13 cellular contexts compared by ENCODE assay signal in the genomic region with DNA sequence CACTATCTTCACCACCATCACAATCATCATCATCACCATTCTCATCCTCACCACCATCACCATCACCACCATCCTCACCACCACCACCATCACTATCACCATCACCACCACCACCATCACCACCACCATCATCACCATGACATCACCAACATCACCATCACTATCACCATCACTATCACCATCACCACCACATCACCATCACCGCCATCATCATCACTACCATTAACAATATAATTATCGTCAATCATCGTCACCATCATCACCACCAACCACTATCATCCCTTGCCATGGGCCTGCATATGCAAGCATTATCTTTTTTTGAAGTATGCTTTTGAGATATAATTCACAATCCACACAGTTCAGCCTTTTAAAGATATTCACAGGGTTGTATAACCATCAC. TPM values are rescaled to one million over a fixed set of nuclear protein-coding genes. Genes with fewer than 3 reads are reported as not detected.
"Had no signal": no experiment of that assay in that cellular context is flagged by ENCODE, and none has a peak within 500 bp of the region (broad histone marks: within the 10 kb centered on the region; RNA-seq: fewer than 3 reads in every experiment).

No MANE protein-coding gene starts in this region.

- DNase-seq: activated CD4-positive, alpha-beta T cell treated with anti-CD3 and anti-CD28 coated beads, Interleukin-2, amount 10 ng/mL, durations not matched to agents 7 days and 5 days; activated naive CD4-positive, alpha-beta T cell treated with anti-CD3 and anti-CD28 coated beads, Interleukin-2, amount 10 ng/mL, durations not matched to agents 7 days and 5 days; dorsolateral prefrontal cortex; islet precursor cell; stimulated activated CD4-positive, alpha-beta T cell treated with anti-CD3 and anti-CD28 coated beads, Interleukin-15, amount 100 ng/mL, for 24 hours; stimulated activated CD4-positive, alpha-beta T cell treated with anti-CD3 and anti-CD28 coated beads, Interleukin-4, amount 100 ng/mL, for 1 hour; stimulated activated naive CD4-positive, alpha-beta T cell; transverse colon had no signal

- H3K27ac Mint-ChIP-seq: activated CD4-positive, alpha-beta T cell treated with anti-CD3 and anti-CD28 coated beads, Interleukin-2, amount 10 ng/mL, durations not matched to agents 7 days and 5 days; activated naive CD4-positive, alpha-beta T cell treated with anti-CD3 and anti-CD28 coated beads, Interleukin-2, amount 10 ng/mL, durations not matched to agents 7 days and 5 days had no signal

- H3K36me3 ChIP-seq: cardiac muscle cell, transverse colon had no signal

- H3K27me3 Mint-ChIP-seq: activated CD4-positive, alpha-beta T cell treated with anti-CD3 and anti-CD28 coated beads, Interleukin-2, amount 10 ng/mL, durations not matched to agents 7 days and 5 days; activated naive CD4-positive, alpha-beta T cell treated with anti-CD3 and anti-CD28 coated beads, Interleukin-2, amount 10 ng/mL, durations not matched to agents 7 days and 5 days had no signal

- H3K4me3 Mint-ChIP-seq: activated CD4-positive, alpha-beta T cell treated with anti-CD3 and anti-CD28 coated beads, Interleukin-2, amount 10 ng/mL, durations not matched to agents 7 days and 5 days; activated naive CD4-positive, alpha-beta T cell treated with anti-CD3 and anti-CD28 coated beads, Interleukin-2, amount 10 ng/mL, durations not matched to agents 7 days and 5 days had no signal

- H3K27me3 ChIP-seq: cardiac muscle cell, dorsolateral prefrontal cortex, transverse colon had no signal

- H3K27ac ChIP-seq: cardiac muscle cell, dorsolateral prefrontal cortex, skin epidermis, transverse colon had no signal

- H3K4me1 ChIP-seq: transverse colon had no signal

- H3K9me3 ChIP-seq: transverse colon had no signal

- H3K4me3 ChIP-seq: cardiac muscle cell, dorsolateral prefrontal cortex, lung, skin epidermis, transverse colon had no signal

RNA-seq across cellular contexts. Expression of gene PTPRH, which starts 57.1 kb away (rescaled TPM):
- total RNA-seq: activated CD4-positive, alpha-beta T cell treated with anti-CD3 and anti-CD28 coated beads, Interleukin-2, amount 10 ng/mL, durations not matched to agents 7 days and 5 days; activated CD8-positive, alpha-beta memory T cell treated with anti-CD3 and anti-CD28 coated beads for 36 hours; T-helper 2 cell treated with Interferon-gamma antibody and Interleukin-4, amounts not matched to agents 100 ng/mL and 5 ng/mL, for 36 hours had no signal
